In genomic region chr22:27881404-27881803, GRCh38 we compare ENCODE assay signal across 9 cellular contexts. TPM values are rescaled to one million over a fixed set of nuclear protein-coding genes. Genes with fewer than 3 reads are reported as not detected.
DNase-seq lines count a peak whose midpoint lies in the region; FAIRE-seq and TF ChIP-seq lines count a peak whose summit lies in the region.
"Had no signal": no experiment of that assay in that cellular context is flagged by ENCODE, and none has a peak within 500 bp of the region (broad histone marks: within the 10 kb centered on the region; RNA-seq: fewer than 3 reads in every experiment).

No MANE protein-coding gene starts in this region.

- H3K9me3 ChIP-seq in tibial artery: no peaks in the 10 kb centered on the region
- H3K9me3 ChIP-seq: psoas muscle had no signal

- TF ChIP-seq POLR2A in GM12892 (IDR thresholded peaks at IDR 0.05; ENCODE audit: low read depth, low read length): no peak

- no peak for TF ChIP-seq CTCF in tibial artery (IDR thresholded peaks at IDR 0.05)

- intact Hi-C loops in tibial artery (cut with DNase I; ENCODE audit: low total_unique reads): no loop called here

- H3K27me3 ChIP-seq in tibial artery: no peaks in the 10 kb centered on the region

- DNase-seq in amniotic epithelial cell (ENCODE audit: low read depth): peak; percentile 48
- peak; percentile 74 for DNase-seq in fibroblast of peridontal ligament (ENCODE audit: extremely low read depth)
- peak; percentile 57 for DNase-seq in mucosa of gallbladder (ENCODE audit: low spot score)
- DNase-seq in tibial artery: peak; percentile 32 to 78
- DNase-seq in NCI-H1436 (lab: John Stamatoyannopoulos, UW): no peak
- no peak for DNase-seq in GM12892 (ENCODE audit: insufficient read length)
- no peak for DNase-seq in SKM-1 treated with dmso at 0.1 percent for 144 hours (lab: John Stamatoyannopoulos, UW; ENCODE audit: unreplicated experiment)
- no peak for DNase-seq in stimulated activated CD4-positive, alpha-beta T cell treated with anti-CD3 and anti-CD28 coated beads, Interleukin-2, amount 100 ng/mL, for 24 hours
- DNase-seq: psoas muscle had no signal

- H3K4me1 ChIP-seq in tibial artery: peaks cover 0 to 79% (median 47%) of the 10 kb centered on the region in 4 donors

- no peak overlapping the region for H3K4me3 ChIP-seq in tibial artery
- H3K4me3 ChIP-seq: psoas muscle had no signal

- FAIRE-seq in GM12892 (lab: Jason Lieb, UNC): no peak

- H3K36me3 ChIP-seq in tibial artery: peaks cover 0 to 10% (median 6%) of the 10 kb centered on the region in 3 donors

- peak overlapping the region; percentile 59 to 76 for H3K27ac ChIP-seq in tibial artery
- H3K27ac ChIP-seq: psoas muscle had no signal

RNA-seq across cellular contexts. Expression of gene PITPNB, which starts 37.7 kb away (rescaled TPM):
- total RNA-seq in mucosa of gallbladder: 80.9 TPM
- 52.9 TPM for polyA plus RNA-seq in GM12892 (2012; ENCODE audit: missing spikeins)

Comparison
In these comparisons a context has a peak if more than half of its experiments do, and no peak if none do; other contexts are left out.
1. DNase-seq: peak in amniotic epithelial cell (single experiment), fibroblast of peridontal ligament (single experiment), mucosa of gallbladder (single experiment) and tibial artery (2 of 2); none in NCI-H1436 (single experiment), GM12892 (single experiment), SKM-1 treated with dmso at 0.1 percent for 144 hours (single experiment) and stimulated activated CD4-positive, alpha-beta T cell treated with anti-CD3 and anti-CD28 coated beads, Interleukin-2, amount 100 ng/mL, for 24 hours (0 of 2).